Comparison of ENCODE assay signal across 1 cellular context in the genomic region with DNA sequence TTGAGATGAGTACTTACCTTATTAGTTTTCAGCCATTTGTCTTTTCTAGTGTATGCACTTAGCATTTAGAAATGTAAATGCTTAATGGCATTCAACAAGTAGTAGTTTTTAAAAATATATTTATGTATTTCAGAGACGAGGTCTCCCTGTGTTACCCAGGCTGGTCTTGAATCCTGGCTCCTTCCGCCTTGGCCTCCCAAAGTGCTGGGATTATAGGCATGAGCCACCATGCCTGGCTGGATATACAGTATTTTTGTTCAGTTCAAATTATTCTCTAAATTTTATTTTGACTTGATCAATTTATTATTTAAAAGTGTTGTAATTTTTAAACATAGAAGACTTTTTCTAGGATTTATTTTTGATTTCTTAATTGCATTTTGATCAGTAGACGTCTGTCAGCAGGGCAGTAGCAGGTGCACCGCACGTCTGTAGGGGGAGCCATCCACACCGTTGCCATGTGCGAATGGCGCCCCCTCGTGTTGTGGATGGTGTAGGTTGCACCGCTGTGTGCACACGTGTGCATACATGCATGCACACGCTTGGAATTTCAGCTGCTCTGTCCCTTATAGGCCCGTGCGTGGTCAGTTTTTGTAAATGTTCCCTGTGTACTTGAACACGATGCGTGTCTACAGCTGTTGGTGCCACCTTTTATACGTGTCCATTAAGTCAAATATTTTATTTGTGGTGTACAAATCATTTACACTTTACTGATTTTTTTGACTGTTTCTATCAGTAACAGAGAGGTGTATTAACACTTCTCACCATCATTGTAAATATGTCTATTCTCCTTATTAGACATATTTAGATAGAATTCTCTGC.
A peak's percentile ranks its signal among the peaks of the same experiment; 100 is the strongest.
TF ChIP-seq lines count a peak whose summit lies in the region.

No MANE protein-coding gene starts in this region.

TF ChIP-seq in HepG2, 621 proteins besides CTCF, POLR2A, EP300 and RAD21 (continued from another document and continues in another):
- TF ChIP-seq CSRNP1 (CRISPR knock-in tag; IDR thresholded peaks at IDR 0.05) (no peak; the same call in 1 of the 2 replicates), ZNF441 (CRISPR knock-in tag; IDR thresholded peaks at IDR 0.05; ENCODE audit: borderline replicate concordance) (no peak), ZNF639 (CRISPR knock-in tag; conservative IDR thresholded peaks at IDR 0.05) (no peak), ZMAT3 (CRISPR knock-in tag; conservative IDR thresholded peaks at IDR 0.05) (peak; percentile 80; the same call in 1 of the 2 replicates), CEBPB (IDR thresholded peaks at IDR 0.05; ENCODE audit: borderline replicate concordance, low read depth, low read length) (no peak), ZNF550 (CRISPR knock-in tag; IDR thresholded peaks at IDR 0.05; ENCODE audit: borderline replicate concordance) (no peak), ZBTB4 (CRISPR knock-in tag; IDR thresholded peaks at IDR 0.05; ENCODE audit: borderline replicate concordance) (0 out of 2 replicates have a peak, but pooled peaks have one; percentile 77), ZNF75D (CRISPR knock-in tag; IDR thresholded peaks at IDR 0.05; ENCODE audit: borderline replicate concordance) (no peak), ZNF543 (CRISPR knock-in tag; IDR thresholded peaks at IDR 0.05) (0 out of 2 replicates have a peak, but pooled peaks have one; percentile 42), ZNF703 (CRISPR knock-in tag; IDR thresholded peaks at IDR 0.05; ENCODE audit: borderline replicate concordance) (no peak), ARID5B (CRISPR knock-in tag; IDR thresholded peaks at IDR 0.05) (peak; percentile 72), ZNF782 (CRISPR knock-in tag; IDR thresholded peaks at IDR 0.05; ENCODE audit: borderline replicate concordance) (no peak), REPIN1 (CRISPR knock-in tag; IDR thresholded peaks at IDR 0.05; ENCODE audit: borderline replicate concordance, low read depth) (peak; percentile 91), RNF219 (CRISPR knock-in tag; IDR thresholded peaks at IDR 0.05) (no peak), ZNF407 (CRISPR knock-in tag; IDR thresholded peaks at IDR 0.05; ENCODE audit: not compliant biosample characterization) (no peak), ZNF580 (CRISPR knock-in tag; IDR thresholded peaks at IDR 0.05; ENCODE audit: borderline replicate concordance, low read depth) (peak; percentile 97), PHF21A (CRISPR knock-in tag; IDR thresholded peaks at IDR 0.05) (no peak)
- TF ChIP-seq, protein P1, sequence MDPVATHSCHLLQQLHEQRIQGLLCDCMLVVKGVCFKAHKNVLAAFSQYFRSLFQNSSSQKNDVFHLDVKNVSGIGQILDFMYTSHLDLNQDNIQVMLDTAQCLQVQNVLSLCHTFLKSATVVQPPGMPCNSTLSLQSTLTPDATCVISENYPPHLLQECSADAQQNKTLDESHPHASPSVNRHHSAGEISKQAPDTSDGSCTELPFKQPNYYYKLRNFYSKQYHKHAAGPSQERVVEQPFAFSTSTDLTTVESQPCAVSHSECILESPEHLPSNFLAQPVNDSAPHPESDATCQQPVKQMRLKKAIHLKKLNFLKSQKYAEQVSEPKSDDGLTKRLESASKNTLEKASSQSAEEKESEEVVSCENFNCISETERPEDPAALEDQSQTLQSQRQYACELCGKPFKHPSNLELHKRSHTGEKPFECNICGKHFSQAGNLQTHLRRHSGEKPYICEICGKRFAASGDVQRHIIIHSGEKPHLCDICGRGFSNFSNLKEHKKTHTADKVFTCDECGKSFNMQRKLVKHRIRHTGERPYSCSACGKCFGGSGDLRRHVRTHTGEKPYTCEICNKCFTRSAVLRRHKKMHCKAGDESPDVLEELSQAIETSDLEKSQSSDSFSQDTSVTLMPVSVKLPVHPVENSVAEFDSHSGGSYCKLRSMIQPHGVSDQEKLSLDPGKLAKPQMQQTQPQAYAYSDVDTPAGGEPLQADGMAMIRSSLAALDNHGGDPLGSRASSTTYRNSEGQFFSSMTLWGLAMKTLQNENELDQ (CRISPR knock-in tag; IDR thresholded peaks at IDR 0.05; ENCODE audit: borderline replicate concordance): 0 out of 2 replicates have a peak, but pooled peaks have one; percentile 32
- TF ChIP-seq, protein P2, sequence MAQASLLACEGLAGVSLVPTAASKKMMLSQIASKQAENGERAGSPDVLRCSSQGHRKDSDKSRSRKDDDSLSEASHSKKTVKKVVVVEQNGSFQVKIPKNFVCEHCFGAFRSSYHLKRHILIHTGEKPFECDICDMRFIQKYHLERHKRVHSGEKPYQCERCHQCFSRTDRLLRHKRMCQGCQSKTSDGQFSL (CRISPR knock-in tag; IDR thresholded peaks at IDR 0.05): 0 out of 2 replicates have a peak, but pooled peaks have one; percentile 53
